Comparison of ENCODE assay signal across 1 cellular context in the genomic region with DNA sequence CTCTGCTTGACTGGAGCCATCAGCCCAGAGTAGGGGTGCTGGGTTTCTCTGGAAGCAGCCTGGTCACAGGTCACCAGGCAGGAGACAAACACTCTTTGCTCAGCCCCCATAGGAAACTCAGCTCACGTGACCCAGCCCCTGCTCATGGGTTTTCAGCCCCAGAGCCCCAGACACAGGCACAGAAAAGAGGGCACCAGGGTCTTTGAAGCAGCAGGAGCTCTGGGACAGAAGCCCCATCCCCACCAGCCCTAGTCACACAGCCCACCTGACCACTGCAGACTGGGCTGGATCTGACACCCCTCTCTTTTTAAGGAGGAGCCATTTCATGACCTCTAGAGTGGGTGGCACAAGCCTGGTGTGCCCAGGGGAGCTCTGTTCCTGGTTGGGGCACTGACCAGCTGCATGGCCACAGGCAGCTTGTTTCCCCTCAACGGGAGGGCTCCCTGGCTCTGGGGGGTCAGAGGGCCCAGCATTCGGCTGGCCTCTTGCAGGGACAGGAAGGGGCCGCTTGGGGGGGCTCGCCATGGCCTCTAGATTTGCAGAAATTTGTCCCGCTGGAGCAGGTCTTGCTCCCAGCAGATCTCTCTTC.
TF ChIP-seq lines count a peak whose summit lies in the region.

No MANE protein-coding gene starts in this region.

TF ChIP-seq in GM23338, 12 proteins besides CTCF, POLR2A, EP300 and RAD21:
- TF ChIP-seq, protein P1, sequence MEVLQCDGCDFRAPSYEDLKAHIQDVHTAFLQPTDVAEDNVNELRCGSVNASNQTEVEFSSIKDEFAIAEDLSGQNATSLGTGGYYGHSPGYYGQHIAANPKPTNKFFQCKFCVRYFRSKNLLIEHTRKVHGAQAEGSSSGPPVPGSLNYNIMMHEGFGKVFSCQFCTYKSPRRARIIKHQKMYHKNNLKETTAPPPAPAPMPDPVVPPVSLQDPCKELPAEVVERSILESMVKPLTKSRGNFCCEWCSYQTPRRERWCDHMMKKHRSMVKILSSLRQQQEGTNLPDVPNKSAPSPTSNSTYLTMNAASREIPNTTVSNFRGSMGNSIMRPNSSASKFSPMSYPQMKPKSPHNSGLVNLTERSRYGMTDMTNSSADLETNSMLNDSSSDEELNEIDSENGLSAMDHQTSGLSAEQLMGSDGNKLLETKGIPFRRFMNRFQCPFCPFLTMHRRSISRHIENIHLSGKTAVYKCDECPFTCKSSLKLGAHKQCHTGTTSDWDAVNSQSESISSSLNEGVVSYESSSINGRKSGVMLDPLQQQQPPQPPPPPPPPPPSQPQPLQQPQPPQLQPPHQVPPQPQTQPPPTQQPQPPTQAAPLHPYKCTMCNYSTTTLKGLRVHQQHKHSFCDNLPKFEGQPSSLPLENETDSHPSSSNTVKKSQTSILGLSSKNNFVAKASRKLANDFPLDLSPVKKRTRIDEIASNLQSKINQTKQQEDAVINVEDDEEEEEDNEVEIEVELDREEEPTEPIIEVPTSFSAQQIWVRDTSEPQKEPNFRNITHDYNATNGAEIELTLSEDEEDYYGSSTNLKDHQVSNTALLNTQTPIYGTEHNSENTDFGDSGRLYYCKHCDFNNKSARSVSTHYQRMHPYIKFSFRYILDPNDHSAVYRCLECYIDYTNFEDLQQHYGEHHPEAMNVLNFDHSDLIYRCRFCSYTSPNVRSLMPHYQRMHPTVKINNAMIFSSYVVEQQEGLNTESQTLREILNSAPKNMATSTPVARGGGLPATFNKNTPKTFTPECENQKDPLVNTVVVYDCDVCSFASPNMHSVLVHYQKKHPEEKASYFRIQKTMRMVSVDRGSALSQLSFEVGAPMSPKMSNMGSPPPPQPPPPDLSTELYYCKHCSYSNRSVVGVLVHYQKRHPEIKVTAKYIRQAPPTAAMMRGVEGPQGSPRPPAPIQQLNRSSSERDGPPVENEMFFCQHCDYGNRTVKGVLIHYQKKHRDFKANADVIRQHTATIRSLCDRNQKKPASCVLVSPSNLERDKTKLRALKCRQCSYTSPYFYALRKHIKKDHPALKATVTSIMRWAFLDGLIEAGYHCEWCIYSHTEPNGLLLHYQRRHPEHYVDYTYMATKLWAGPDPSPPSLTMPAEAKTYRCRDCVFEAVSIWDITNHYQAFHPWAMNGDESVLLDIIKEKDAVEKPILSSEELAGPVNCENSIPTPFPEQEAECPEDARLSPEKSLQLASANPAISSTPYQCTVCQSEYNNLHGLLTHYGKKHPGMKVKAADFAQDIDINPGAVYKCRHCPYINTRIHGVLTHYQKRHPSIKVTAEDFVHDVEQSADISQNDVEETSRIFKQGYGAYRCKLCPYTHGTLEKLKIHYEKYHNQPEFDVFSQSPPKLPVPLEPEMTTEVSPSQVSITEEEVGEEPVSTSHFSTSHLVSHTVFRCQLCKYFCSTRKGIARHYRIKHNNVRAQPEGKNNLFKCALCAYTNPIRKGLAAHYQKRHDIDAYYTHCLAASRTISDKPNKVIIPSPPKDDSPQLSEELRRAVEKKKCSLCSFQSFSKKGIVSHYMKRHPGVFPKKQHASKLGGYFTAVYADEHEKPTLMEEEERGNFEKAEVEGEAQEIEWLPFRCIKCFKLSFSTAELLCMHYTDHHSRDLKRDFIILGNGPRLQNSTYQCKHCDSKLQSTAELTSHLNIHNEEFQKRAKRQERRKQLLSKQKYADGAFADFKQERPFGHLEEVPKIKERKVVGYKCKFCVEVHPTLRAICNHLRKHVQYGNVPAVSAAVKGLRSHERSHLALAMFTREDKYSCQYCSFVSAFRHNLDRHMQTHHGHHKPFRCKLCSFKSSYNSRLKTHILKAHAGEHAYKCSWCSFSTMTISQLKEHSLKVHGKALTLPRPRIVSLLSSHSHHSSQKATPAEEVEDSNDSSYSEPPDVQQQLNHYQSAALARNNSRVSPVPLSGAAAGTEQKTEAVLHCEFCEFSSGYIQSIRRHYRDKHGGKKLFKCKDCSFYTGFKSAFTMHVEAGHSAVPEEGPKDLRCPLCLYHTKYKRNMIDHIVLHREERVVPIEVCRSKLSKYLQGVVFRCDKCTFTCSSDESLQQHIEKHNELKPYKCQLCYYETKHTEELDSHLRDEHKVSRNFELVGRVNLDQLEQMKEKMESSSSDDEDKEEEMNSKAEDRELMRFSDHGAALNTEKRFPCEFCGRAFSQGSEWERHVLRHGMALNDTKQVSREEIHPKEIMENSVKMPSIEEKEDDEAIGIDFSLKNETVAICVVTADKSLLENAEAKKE (CRISPR knock-in tag; IDR thresholded peaks at IDR 0.05), result no peak
- TF ChIP-seq EZH2 (IDR thresholded peaks at IDR 0.05; ENCODE audit: low read depth, unreplicated experiment) (no peak), JUNB (IDR thresholded peaks at IDR 0.05; ENCODE audit: unreplicated experiment) (no peak), CREB1 (CRISPR knock-in tag; IDR thresholded peaks at IDR 0.05; ENCODE audit: low read depth) (no peak), POLR2AphosphoS5 (IDR thresholded peaks at IDR 0.05; ENCODE audit: low read depth) (no peak), ZNF114 (CRISPR knock-in tag; IDR thresholded peaks at IDR 0.05) (no peak)
- TF ChIP-seq, protein P2, sequence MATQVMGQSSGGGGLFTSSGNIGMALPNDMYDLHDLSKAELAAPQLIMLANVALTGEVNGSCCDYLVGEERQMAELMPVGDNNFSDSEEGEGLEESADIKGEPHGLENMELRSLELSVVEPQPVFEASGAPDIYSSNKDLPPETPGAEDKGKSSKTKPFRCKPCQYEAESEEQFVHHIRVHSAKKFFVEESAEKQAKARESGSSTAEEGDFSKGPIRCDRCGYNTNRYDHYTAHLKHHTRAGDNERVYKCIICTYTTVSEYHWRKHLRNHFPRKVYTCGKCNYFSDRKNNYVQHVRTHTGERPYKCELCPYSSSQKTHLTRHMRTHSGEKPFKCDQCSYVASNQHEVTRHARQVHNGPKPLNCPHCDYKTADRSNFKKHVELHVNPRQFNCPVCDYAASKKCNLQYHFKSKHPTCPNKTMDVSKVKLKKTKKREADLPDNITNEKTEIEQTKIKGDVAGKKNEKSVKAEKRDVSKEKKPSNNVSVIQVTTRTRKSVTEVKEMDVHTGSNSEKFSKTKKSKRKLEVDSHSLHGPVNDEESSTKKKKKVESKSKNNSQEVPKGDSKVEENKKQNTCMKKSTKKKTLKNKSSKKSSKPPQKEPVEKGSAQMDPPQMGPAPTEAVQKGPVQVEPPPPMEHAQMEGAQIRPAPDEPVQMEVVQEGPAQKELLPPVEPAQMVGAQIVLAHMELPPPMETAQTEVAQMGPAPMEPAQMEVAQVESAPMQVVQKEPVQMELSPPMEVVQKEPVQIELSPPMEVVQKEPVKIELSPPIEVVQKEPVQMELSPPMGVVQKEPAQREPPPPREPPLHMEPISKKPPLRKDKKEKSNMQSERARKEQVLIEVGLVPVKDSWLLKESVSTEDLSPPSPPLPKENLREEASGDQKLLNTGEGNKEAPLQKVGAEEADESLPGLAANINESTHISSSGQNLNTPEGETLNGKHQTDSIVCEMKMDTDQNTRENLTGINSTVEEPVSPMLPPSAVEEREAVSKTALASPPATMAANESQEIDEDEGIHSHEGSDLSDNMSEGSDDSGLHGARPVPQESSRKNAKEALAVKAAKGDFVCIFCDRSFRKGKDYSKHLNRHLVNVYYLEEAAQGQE (IDR thresholded peaks at IDR 0.05; ENCODE audit: unreplicated experiment), result no peak
- TF ChIP-seq, protein P3, sequence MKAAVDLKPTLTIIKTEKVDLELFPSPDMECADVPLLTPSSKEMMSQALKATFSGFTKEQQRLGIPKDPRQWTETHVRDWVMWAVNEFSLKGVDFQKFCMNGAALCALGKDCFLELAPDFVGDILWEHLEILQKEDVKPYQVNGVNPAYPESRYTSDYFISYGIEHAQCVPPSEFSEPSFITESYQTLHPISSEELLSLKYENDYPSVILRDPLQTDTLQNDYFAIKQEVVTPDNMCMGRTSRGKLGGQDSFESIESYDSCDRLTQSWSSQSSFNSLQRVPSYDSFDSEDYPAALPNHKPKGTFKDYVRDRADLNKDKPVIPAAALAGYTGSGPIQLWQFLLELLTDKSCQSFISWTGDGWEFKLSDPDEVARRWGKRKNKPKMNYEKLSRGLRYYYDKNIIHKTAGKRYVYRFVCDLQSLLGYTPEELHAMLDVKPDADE (IDR thresholded peaks at IDR 0.05), result no peak
